ENCODE assay signal across 21 cellular contexts in genomic region chr15:26580943-26581342, GRCh38.
A peak's percentile ranks its signal among the peaks of the same experiment; 100 is the strongest.
DNase-seq lines count a peak whose midpoint lies in the region; ATAC-seq, FAIRE-seq and TF ChIP-seq lines count a peak whose summit lies in the region.
"Had no signal": no experiment of that assay in that cellular context is flagged by ENCODE, and none has a peak within 500 bp of the region (broad histone marks: within the 10 kb centered on the region; RNA-seq: fewer than 3 reads in every experiment).

No MANE protein-coding gene starts in this region.

- TF ChIP-seq EP300 in A549 (IDR thresholded peaks at IDR 0.05) = 0 out of 5 replicates have a peak, but pooled peaks of 1 of the 2 experiments have one; percentile 20
- TF ChIP-seq EP300 in tibial nerve (IDR thresholded peaks at IDR 0.05) = no peak

- no peaks in the 10 kb centered on the region for H3K27me3 ChIP-seq in PC-3 (ENCODE audit: low read length)
- H3K27me3 ChIP-seq in bronchial epithelial cell (ENCODE audit: control insufficient read depth, insufficient read depth, low read length) = no peaks in the 10 kb centered on the region
- H3K27me3 ChIP-seq in tibial nerve = no peaks in the 10 kb centered on the region
- H3K27me3 ChIP-seq: BLaER1 treated with 17β-estradiol and CSF1 and Interleukin-3, amounts not matched to agents 10 nM and 100 nM had no signal

- H4K20me1 ChIP-seq in PC-3 (ENCODE audit: low read length) = no peaks in the 10 kb centered on the region
- H4K20me1 ChIP-seq: BLaER1 treated with 17β-estradiol and CSF1 and Interleukin-3, amounts not matched to agents 10 nM and 100 nM had no signal

- H3K27ac ChIP-seq in A549 = peak overlapping the region; percentile 19 to 71; a peak in 4 of 6 replicates
- H3K27ac ChIP-seq in PC-3 (ENCODE audit: low read length) = no peak overlapping the region
- no peak overlapping the region for H3K27ac ChIP-seq in tibial nerve
- H3K27ac ChIP-seq: 22Rv1; BLaER1 treated with 17β-estradiol and CSF1 and Interleukin-3, amounts not matched to agents 10 nM and 100 nM; C4-2B had no signal

- peaks cover 21% of the 10 kb centered on the region for H3K4me1 ChIP-seq in A549
- H3K4me1 ChIP-seq in PC-3 (ENCODE audit: insufficient read depth, low read length) = peaks cover 11% of the 10 kb centered on the region
- no peaks in the 10 kb centered on the region for H3K4me1 ChIP-seq in tibial nerve
- H3K4me1 ChIP-seq: BLaER1 treated with 17β-estradiol and CSF1 and Interleukin-3, amounts not matched to agents 10 nM and 100 nM; Caco-2 had no signal

- H3F3A ChIP-seq in PC-3 (ENCODE audit: low read length, unreplicated experiment) = no peaks in the 10 kb centered on the region

- no peaks in the 10 kb centered on the region for H3K9me2 ChIP-seq in PC-3 (replicated peaks; ENCODE audit: low read length)

- no TSS peak for BruUV-seq in PC-3 (replicated peaks; lab: Mats Ljungman, UMichigan)

- H3K9me3 ChIP-seq in A549 (no peaks in the 10 kb centered on the region), PC-3 (ENCODE audit: low read length) (no peaks in the 10 kb centered on the region), tibial nerve (no peaks in the 10 kb centered on the region)
- H3K9me3 ChIP-seq: BLaER1 treated with 17β-estradiol and CSF1 and Interleukin-3, amounts not matched to agents 10 nM and 100 nM; Caco-2 had no signal

- H3K4me3 ChIP-seq in A549 = no peak overlapping the region
- H3K4me3 ChIP-seq in PC-3 (ENCODE audit: low read length) = no peak overlapping the region
- H3K4me3 ChIP-seq in bronchial epithelial cell (ENCODE audit: low read depth, low read length) = no peak overlapping the region
- H3K4me3 ChIP-seq in tibial nerve = no peak overlapping the region
- H3K4me3 ChIP-seq: BLaER1 treated with 17β-estradiol and CSF1 and Interleukin-3, amounts not matched to agents 10 nM and 100 nM had no signal

- POLR2A ChIA-PET in A549 (lab: Yijun Ruan, JAX) = no interaction called here
- POLR2A ChIA-PET in PC-3 (lab: Charles Lee; ENCODE audit: unreplicated experiment) = no interaction called here

- TF ChIP-seq POLR2A in A549 (IDR thresholded peaks at IDR 0.05; ENCODE audit: low read length) (no peak), tibial nerve (IDR thresholded peaks at IDR 0.05) (no peak)

- intact Hi-C loops in PC-3 (cut with micrococcal nuclease) = no loop called here

- H3K36me3 ChIP-seq in PC-3 (ENCODE audit: low read depth, low read length) = no peaks in the 10 kb centered on the region
- no peaks in the 10 kb centered on the region for H3K36me3 ChIP-seq in bronchial epithelial cell (ENCODE audit: control insufficient read depth, insufficient read depth, low read length)
- no peaks in the 10 kb centered on the region for H3K36me3 ChIP-seq in tibial nerve
- H3K36me3 ChIP-seq: BLaER1 treated with 17β-estradiol and CSF1 and Interleukin-3, amounts not matched to agents 10 nM and 100 nM had no signal

- TF ChIP-seq RAD21 in A549 (conservative IDR thresholded peaks at IDR 0.05 in 1 of 2, IDR thresholded peaks at IDR 0.05 in 1 of 2) = no peak

- ATAC-seq in A549 (peak in 1 of 2 experiments; percentile 50; a peak in 3 of 6 replicates), PC-3 (peak; percentile 55; the same call in 1 of the 2 replicates), GM19035 (IDR thresholded peaks at IDR 0.05; ENCODE audit: unreplicated experiment) (no peak), HG02870 (IDR thresholded peaks at IDR 0.05; ENCODE audit: unreplicated experiment) (no peak)
- ATAC-seq: CD8-positive, alpha-beta T cell had no signal

- DNase-seq in A549 (ENCODE audit: low read depth in 1 of 2, low spot score in 1 of 2) (no peak), PC-3 (peak; percentile 23), bronchial epithelial cell (ENCODE audit: low read depth) (peak; percentile 18), kidney tubule cell (ENCODE audit: low spot score) (peak; percentile 15), tibial nerve (ENCODE audit: low spot score in 2 of 2) (no peak)
- DNase-seq in stimulated activated naive CD4-positive, alpha-beta T cell (lab: John Stamatoyannopoulos, UW) = no peak
- DNase-seq: AML-193; Caco-2; Calu3; CD4-positive, alpha-beta T cell; CD8-positive, alpha-beta T cell; DMS79 treated with DMSO at 0.1 percent for 48 hours; GF-D8 had no signal

- no peaks in the 10 kb centered on the region for H3K79me2 ChIP-seq in PC-3 (ENCODE audit: low read length)

- TF ChIP-seq CTCF in A549 (IDR thresholded peaks at IDR 0.05) = no peak
- no peak for TF ChIP-seq CTCF in PC-3 (conservative IDR thresholded peaks at IDR 0.05; ENCODE audit: low read depth, low read length)
- no peak for TF ChIP-seq CTCF in bronchial epithelial cell (IDR thresholded peaks at IDR 0.05; ENCODE audit: insufficient read depth, low read length, severe bottlenecking)
- TF ChIP-seq CTCF in tibial nerve (IDR thresholded peaks at IDR 0.05) = no peak

- WGBS in A549 (ENCODE audit: missing lambda C conversion rate) = 22% methylated on average over 4 of the region's 4 CpGs
- WGBS in tibial nerve, 2 donors = 59 to 62% methylated on average over 4 of the region's 4 CpGs

- no peak overlapping the region for H3K9ac ChIP-seq in PC-3 (ENCODE audit: low read length)
- H3K9ac ChIP-seq: BLaER1 treated with 17β-estradiol and CSF1 and Interleukin-3, amounts not matched to agents 10 nM and 100 nM had no signal

- CTCF ChIA-PET in A549 (lab: Yijun Ruan, JAX) = interaction anchor here (1.7 kb wide), 1 partner anchor 19 kb away, joined by 4 read pairs; no protein-coding TSS in a partner anchor
- CTCF ChIA-PET in PC-3 (lab: Charles Lee) = no interaction called here

- H3K4me2 ChIP-seq in A549 (peak overlapping the region; percentile 39), PC-3 (ENCODE audit: low read length) (no peak overlapping the region)
- H3K4me2 ChIP-seq: BLaER1 treated with 17β-estradiol and CSF1 and Interleukin-3, amounts not matched to agents 10 nM and 100 nM had no signal

- FAIRE-seq in A549 (lab: Jason Lieb, UNC) (no peak), bronchial epithelial cell (lab: Jason Lieb, UNC) (peak; percentile 47)
- FAIRE-seq: D721Med, G401.6, GM12891 had no signal

- H2AFZ ChIP-seq in PC-3 (ENCODE audit: low read length) = no peak overlapping the region

TF ChIP-seq in A549, 52 proteins besides CTCF, POLR2A, EP300 and RAD21:
- TF ChIP-seq ZC3H11A (IDR thresholded peaks at IDR 0.05) = no peak
- no peak for TF ChIP-seq FOSL2 (IDR thresholded peaks at IDR 0.05)
- TF ChIP-seq FOSL2 (CRISPR knock-in tag; IDR thresholded peaks at IDR 0.05) = peak; percentile 42; the same call in 1 of the 2 replicates

Comparison
In these comparisons a context has a peak if more than half of its experiments do, and no peak if none do; other contexts are left out.
1. DNase-seq: peak in PC-3 (single experiment), bronchial epithelial cell (single experiment) and kidney tubule cell (single experiment); none in A549 (0 of 2), tibial nerve (0 of 2) and stimulated activated naive CD4-positive, alpha-beta T cell (0 of 6).
2. H3K27ac ChIP-seq: peak in A549 (2 of 2); none in PC-3 (single experiment) and tibial nerve (0 of 4).